20 cellular contexts compared by ENCODE assay signal in the genomic region with DNA sequence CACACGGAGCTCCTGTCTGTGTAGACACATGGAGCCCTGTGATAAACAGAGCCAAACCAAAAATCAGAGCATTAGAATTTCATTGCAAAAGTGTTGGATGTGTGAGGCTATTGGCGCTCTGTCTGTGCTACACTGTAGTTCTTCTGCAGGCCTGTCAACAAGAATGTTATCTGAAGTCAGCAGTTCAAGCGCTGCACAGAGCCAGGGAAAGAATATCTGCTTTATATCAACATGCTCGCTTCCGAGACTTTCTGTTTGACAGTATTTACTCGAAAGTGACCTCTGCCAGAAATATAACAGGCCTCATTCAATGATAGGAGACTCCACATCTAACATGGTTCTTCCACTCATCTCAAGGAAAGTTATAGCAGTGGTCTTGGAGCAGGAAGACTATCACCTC.
DNase-seq lines count a peak whose midpoint lies in the region; ATAC-seq and TF ChIP-seq lines count a peak whose summit lies in the region.
"Had no signal": no experiment of that assay in that cellular context is flagged by ENCODE, and none has a peak within 500 bp of the region (broad histone marks: within the 10 kb centered on the region; RNA-seq: fewer than 3 reads in every experiment).

No MANE protein-coding gene starts in this region.

- CTCF ChIA-PET in GM10248 (lab: Yijun Ruan, JAX): interaction anchor here (1.4 kb wide), 2 partner anchors 9 to 12 kb away, joined by 4 read pairs; no protein-coding TSS in a partner anchor

- POLR2A ChIA-PET in GM10248 (lab: Yijun Ruan, JAX): no interaction called here

- H3K4me1 Mint-ChIP-seq in mesothelial cell of epicardium: peaks cover 40% of the 10 kb centered on the region
- peaks cover 20% of the 10 kb centered on the region for H3K4me1 Mint-ChIP-seq in stimulated activated memory B cell treated with anti-CD40 and anti-IgM and Interleukin-4, amounts not matched to agents 10 μg/mL and 1 μg/mL and 100 μg/mL, for 72 hours

- no peak overlapping the region for H3K4me3 Mint-ChIP-seq in mesothelial cell of epicardium
- H3K4me3 Mint-ChIP-seq in stimulated activated memory B cell treated with anti-CD40 and anti-IgM and Interleukin-4, amounts not matched to agents 10 μg/mL and 1 μg/mL and 100 μg/mL, for 72 hours: no peak overlapping the region
- H3K4me3 Mint-ChIP-seq: activated CD8-positive, alpha-beta T cell treated with anti-CD3 and anti-CD28 coated beads, Interleukin-2, amount 10 ng/mL, durations not matched to agents 7 days and 5 days; activated naive CD4-positive, alpha-beta T cell treated with anti-CD3 and anti-CD28 coated beads for 36 hours; activated T-cell treated with anti-CD3 and anti-CD28 coated beads, Interleukin-2, amount 50 U/mL, for 24 hours; nephron had no signal

- ATAC-seq in SK-N-SH treated with all-trans-retinoic acid at 6 μM for 48 hours: peak; percentile 95
- peak; percentile 95 to 99 for ATAC-seq in left cardiac atrium
- ATAC-seq in stimulated activated memory B cell treated with anti-CD40 and anti-IgM and Interleukin-4, amounts not matched to agents 10 μg/mL and 1 μg/mL and 100 μg/mL, for 72 hours: peak; percentile 10
- ATAC-seq: activated CD8-positive, alpha-beta T cell treated with anti-CD3 and anti-CD28 coated beads, Interleukin-2, amount 10 ng/mL, durations not matched to agents 7 days and 5 days; upper lobe of right lung had no signal

- H3K36me3 Mint-ChIP-seq in mesothelial cell of epicardium: no peaks in the 10 kb centered on the region
- H3K36me3 Mint-ChIP-seq in stimulated activated memory B cell treated with anti-CD40 and anti-IgM and Interleukin-4, amounts not matched to agents 10 μg/mL and 1 μg/mL and 100 μg/mL, for 72 hours: no peaks in the 10 kb centered on the region

- H3K9me3 Mint-ChIP-seq in mesothelial cell of epicardium: peaks cover 6% of the 10 kb centered on the region
- H3K9me3 Mint-ChIP-seq in stimulated activated memory B cell treated with anti-CD40 and anti-IgM and Interleukin-4, amounts not matched to agents 10 μg/mL and 1 μg/mL and 100 μg/mL, for 72 hours: no peaks in the 10 kb centered on the region
- H3K9me3 Mint-ChIP-seq: activated naive CD4-positive, alpha-beta T cell treated with anti-CD3 and anti-CD28 coated beads for 36 hours; activated T-cell treated with anti-CD3 and anti-CD28 coated beads, Interleukin-2, amount 50 U/mL, for 24 hours; nephron had no signal

- DNase-seq in left cardiac atrium: no peak
- DNase-seq in mesothelial cell of epicardium (ENCODE audit: low spot score in 2 of 2, unreplicated experiment in 2 of 2): no peak
- no peak for DNase-seq in LoVo (ENCODE audit: low spot score)
- DNase-seq in NAMALWA (ENCODE audit: low spot score): no peak
- no peak for DNase-seq in GM10248 (ENCODE audit: extremely low spot score)
- DNase-seq: activated CD4-positive, CD25-positive, alpha-beta regulatory T cell treated with anti-CD3 and anti-CD28 coated beads, Interleukin-2, amount 50 U/mL, for 72 hours; activated CD8-positive, alpha-beta T cell treated with anti-CD3 and anti-CD28 coated beads, Interleukin-2, amount 10 ng/mL, durations not matched to agents 7 days and 5 days; activated naive CD4-positive, alpha-beta T cell treated with anti-CD3 and anti-CD28 coated beads for 36 hours; activated T-cell treated with anti-CD3 and anti-CD28 coated beads, Interleukin-2, amount 50 U/mL, for 24 hours; COR-L47; effector CD8-positive, alpha-beta T cell; esophagus squamous epithelium; NCI-H1105; NCI-H2081; NCI-H510A; SW 1271; upper lobe of right lung had no signal

- H3K27ac Mint-ChIP-seq in mesothelial cell of epicardium: peak overlapping the region; percentile 44
- no peak overlapping the region for H3K27ac Mint-ChIP-seq in stimulated activated memory B cell treated with anti-CD40 and anti-IgM and Interleukin-4, amounts not matched to agents 10 μg/mL and 1 μg/mL and 100 μg/mL, for 72 hours
- H3K27ac Mint-ChIP-seq: activated CD8-positive, alpha-beta T cell treated with anti-CD3 and anti-CD28 coated beads, Interleukin-2, amount 10 ng/mL, durations not matched to agents 7 days and 5 days; activated naive CD4-positive, alpha-beta T cell treated with anti-CD3 and anti-CD28 coated beads for 36 hours; activated T-cell treated with anti-CD3 and anti-CD28 coated beads, Interleukin-2, amount 50 U/mL, for 24 hours; nephron had no signal

- intact Hi-C loops in left cardiac atrium (cut with DNase I): no loop called here

- TF ChIP-seq CTCF in mesothelial cell of epicardium (IDR thresholded peaks at IDR 0.05; ENCODE audit: unreplicated experiment) (no peak), GM10248 (IDR thresholded peaks at IDR 0.05; ENCODE audit: control extremely low read depth, extremely low read depth, low read depth, missing control alignments) (no peak)

- H3K27me3 Mint-ChIP-seq in mesothelial cell of epicardium (ENCODE audit: low read depth): no peaks in the 10 kb centered on the region
- no peaks in the 10 kb centered on the region for H3K27me3 Mint-ChIP-seq in stimulated activated memory B cell treated with anti-CD40 and anti-IgM and Interleukin-4, amounts not matched to agents 10 μg/mL and 1 μg/mL and 100 μg/mL, for 72 hours
- H3K27me3 Mint-ChIP-seq: activated T-cell treated with anti-CD3 and anti-CD28 coated beads, Interleukin-2, amount 50 U/mL, for 24 hours had no signal

TF ChIP-seq in SK-N-SH treated with all-trans-retinoic acid at 6 μM for 48 hours, 23 proteins besides CTCF, POLR2A, EP300 and RAD21:
- TF ChIP-seq CSDC2 (CRISPR knock-in tag; IDR thresholded peaks at IDR 0.05) (0 out of 2 replicates have a peak, but pooled peaks have one; percentile 54), ZC3H10 (CRISPR knock-in tag; IDR thresholded peaks at IDR 0.05) (no peak), ARNTL (CRISPR knock-in tag; IDR thresholded peaks at IDR 0.05; ENCODE audit: borderline replicate concordance, low read depth) (no peak), TCF4 (CRISPR knock-in tag; IDR thresholded peaks at IDR 0.05; ENCODE audit: borderline replicate concordance) (peak; percentile 79), TOX (CRISPR knock-in tag; IDR thresholded peaks at IDR 0.05; ENCODE audit: borderline replicate concordance) (peak; percentile 75), GLIS3 (CRISPR knock-in tag; IDR thresholded peaks at IDR 0.05) (peak; percentile 55; the same call in 1 of the 2 replicates), ISL1 (CRISPR knock-in tag; IDR thresholded peaks at IDR 0.05) (peak; percentile 82)
- TF ChIP-seq, protein P1, sequence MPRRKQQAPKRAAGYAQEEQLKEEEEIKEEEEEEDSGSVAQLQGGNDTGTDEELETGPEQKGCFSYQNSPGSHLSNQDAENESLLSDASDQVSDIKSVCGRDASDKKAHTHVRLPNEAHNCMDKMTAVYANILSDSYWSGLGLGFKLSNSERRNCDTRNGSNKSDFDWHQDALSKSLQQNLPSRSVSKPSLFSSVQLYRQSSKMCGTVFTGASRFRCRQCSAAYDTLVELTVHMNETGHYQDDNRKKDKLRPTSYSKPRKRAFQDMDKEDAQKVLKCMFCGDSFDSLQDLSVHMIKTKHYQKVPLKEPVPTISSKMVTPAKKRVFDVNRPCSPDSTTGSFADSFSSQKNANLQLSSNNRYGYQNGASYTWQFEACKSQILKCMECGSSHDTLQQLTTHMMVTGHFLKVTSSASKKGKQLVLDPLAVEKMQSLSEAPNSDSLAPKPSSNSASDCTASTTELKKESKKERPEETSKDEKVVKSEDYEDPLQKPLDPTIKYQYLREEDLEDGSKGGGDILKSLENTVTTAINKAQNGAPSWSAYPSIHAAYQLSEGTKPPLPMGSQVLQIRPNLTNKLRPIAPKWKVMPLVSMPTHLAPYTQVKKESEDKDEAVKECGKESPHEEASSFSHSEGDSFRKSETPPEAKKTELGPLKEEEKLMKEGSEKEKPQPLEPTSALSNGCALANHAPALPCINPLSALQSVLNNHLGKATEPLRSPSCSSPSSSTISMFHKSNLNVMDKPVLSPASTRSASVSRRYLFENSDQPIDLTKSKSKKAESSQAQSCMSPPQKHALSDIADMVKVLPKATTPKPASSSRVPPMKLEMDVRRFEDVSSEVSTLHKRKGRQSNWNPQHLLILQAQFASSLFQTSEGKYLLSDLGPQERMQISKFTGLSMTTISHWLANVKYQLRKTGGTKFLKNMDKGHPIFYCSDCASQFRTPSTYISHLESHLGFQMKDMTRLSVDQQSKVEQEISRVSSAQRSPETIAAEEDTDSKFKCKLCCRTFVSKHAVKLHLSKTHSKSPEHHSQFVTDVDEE (CRISPR knock-in tag; IDR thresholded peaks at IDR 0.05): peak; percentile 83
- TF ChIP-seq, protein P2, sequence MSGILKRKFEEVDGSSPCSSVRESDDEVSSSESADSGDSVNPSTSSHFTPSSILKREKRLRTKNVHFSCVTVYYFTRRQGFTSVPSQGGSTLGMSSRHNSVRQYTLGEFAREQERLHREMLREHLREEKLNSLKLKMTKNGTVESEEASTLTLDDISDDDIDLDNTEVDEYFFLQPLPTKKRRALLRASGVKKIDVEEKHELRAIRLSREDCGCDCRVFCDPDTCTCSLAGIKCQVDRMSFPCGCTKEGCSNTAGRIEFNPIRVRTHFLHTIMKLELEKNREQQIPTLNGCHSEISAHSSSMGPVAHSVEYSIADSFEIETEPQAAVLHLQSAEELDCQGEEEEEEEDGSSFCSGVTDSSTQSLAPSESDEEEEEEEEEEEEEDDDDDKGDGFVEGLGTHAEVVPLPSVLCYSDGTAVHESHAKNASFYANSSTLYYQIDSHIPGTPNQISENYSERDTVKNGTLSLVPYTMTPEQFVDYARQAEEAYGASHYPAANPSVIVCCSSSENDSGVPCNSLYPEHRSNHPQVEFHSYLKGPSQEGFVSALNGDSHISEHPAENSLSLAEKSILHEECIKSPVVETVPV (CRISPR knock-in tag; IDR thresholded peaks at IDR 0.05): no peak

Comparison
In these comparisons a context has a peak if more than half of its experiments do, and no peak if none do; other contexts are left out.
1. ATAC-seq: peak in every context shown above with its lines; median percentile 97 in left cardiac atrium; 95 in SK-N-SH treated with all-trans-retinoic acid at 6 μM for 48 hours; 10 in stimulated activated memory B cell treated with anti-CD40 and anti-IgM and Interleukin-4, amounts not matched to agents 10 μg/mL and 1 μg/mL and 100 μg/mL, for 72 hours.